Comparison of ENCODE assay signal across 8 cellular contexts in genomic region chr21:32770514-32771133, GRCh38. TPM values are rescaled to one million over a fixed set of nuclear protein-coding genes. Genes with fewer than 3 reads are reported as not detected.
DNase-seq lines count a peak whose midpoint lies in the region; ATAC-seq and TF ChIP-seq lines count a peak whose summit lies in the region.

No MANE protein-coding gene starts in this region.

- H3K4me1 Mint-ChIP-seq in endothelial cell (ENCODE audit: unreplicated experiment) = peaks cover 38% of the 10 kb centered on the region
- H3K4me1 Mint-ChIP-seq in naive thymus-derived CD4-positive, alpha-beta T cell = peaks cover 43 to 79% (median 70%) of the 10 kb centered on the region in 7 donors

- DNase-seq in Daoy (ENCODE audit: low read depth) (peak; percentile 41), HFF-Myc (ENCODE audit: extremely low read depth, low read depth) (no peak), SJSA1 (ENCODE audit: low read depth in 1 of 2, low spot score in 2 of 2) (peak in 1 of 2 experiments; percentile 46), endothelial cell (ENCODE audit: low spot score) (no peak), NCI-H128 (lab: John Stamatoyannopoulos, UW; ENCODE audit: unreplicated experiment) (no peak), H4 (ENCODE audit: low spot score) (no peak), dedifferentiated amniotic fluid mesenchymal stem cell (ENCODE audit: extremely low spot score) (no peak)
- DNase-seq in naive thymus-derived CD4-positive, alpha-beta T cell = no peak

- H3K4me3 Mint-ChIP-seq in endothelial cell (ENCODE audit: unreplicated experiment) = peak overlapping the region; percentile 100
- peak overlapping the region; percentile 90 to 96 (median 94) for H3K4me3 Mint-ChIP-seq in naive thymus-derived CD4-positive, alpha-beta T cell

- H3K27ac Mint-ChIP-seq in endothelial cell (ENCODE audit: unreplicated experiment) = peak overlapping the region; percentile 89
- peak overlapping the region; percentile 79 to 98 (median 94) for H3K27ac Mint-ChIP-seq in naive thymus-derived CD4-positive, alpha-beta T cell

- H3K4me3 ChIP-seq in HFF-Myc (replicated peaks; ENCODE audit: low read depth, low read length) (peak overlapping the region; percentile 96), SJSA1 (peak overlapping the region; percentile 87)
- H3K4me3 ChIP-seq in naive thymus-derived CD4-positive, alpha-beta T cell (ENCODE audit: low read length) = peak overlapping the region; percentile 77

- no peaks in the 10 kb centered on the region for H3K9me3 ChIP-seq in SJSA1 (replicated peaks)
- H3K9me3 ChIP-seq in naive thymus-derived CD4-positive, alpha-beta T cell (ENCODE audit: control insufficient read depth in 2 of 3, low read length in 3 of 3) = no peaks in the 10 kb centered on the region

- no peak for TF ChIP-seq CTCF in HFF-Myc (IDR thresholded peaks at IDR 0.05; ENCODE audit: low read depth, low read length, missing control alignments)
- no peak for TF ChIP-seq CTCF in endothelial cell (IDR thresholded peaks at IDR 0.05; ENCODE audit: unreplicated experiment)

- no peaks in the 10 kb centered on the region for H3K9me3 Mint-ChIP-seq in endothelial cell (ENCODE audit: unreplicated experiment)
- peaks cover 0 to 9% (median 0%) of the 10 kb centered on the region in 11 donors for H3K9me3 Mint-ChIP-seq in naive thymus-derived CD4-positive, alpha-beta T cell

- H3K36me3 ChIP-seq in SJSA1 = peaks cover 36% of the 10 kb centered on the region
- H3K36me3 ChIP-seq in naive thymus-derived CD4-positive, alpha-beta T cell (ENCODE audit: control insufficient read depth in 2 of 3, insufficient read depth in 3 of 3, low read length in 3 of 3) = no peaks in the 10 kb centered on the region

- peaks cover 13% of the 10 kb centered on the region; the same call in 1 of the 2 replicates for H3K4me1 ChIP-seq in SJSA1 (replicated peaks)
- peaks cover 29 to 34% of the 10 kb centered on the region in 2 donors for H3K4me1 ChIP-seq in naive thymus-derived CD4-positive, alpha-beta T cell (ENCODE audit: control insufficient read depth in 2 of 2, insufficient read depth in 2 of 2, low read length in 2 of 2)

- POLR2A ChIA-PET in naive thymus-derived CD4-positive, alpha-beta T cell (lab: Charles Lee) = interaction anchor here (0.6 to 3.0 kb wide), 12 partner anchors 9 to 634 kb away, joined by 3 to 42 read pairs (median 4); partner anchors contain the start of gene SYNJ1

- CTCF ChIA-PET in naive thymus-derived CD4-positive, alpha-beta T cell (lab: Charles Lee) = interaction anchor here (1.0 to 2.6 kb wide), 3 partner anchors 39 to 51 kb away, joined by 3 to 14 read pairs (median 6); partner anchors contain the start of gene SYNJ1

- H3K36me3 Mint-ChIP-seq in endothelial cell (ENCODE audit: low read depth, unreplicated experiment) = peaks cover 27% of the 10 kb centered on the region
- H3K36me3 Mint-ChIP-seq in naive thymus-derived CD4-positive, alpha-beta T cell = peaks cover 18 to 31% (median 26%) of the 10 kb centered on the region in 5 donors

- H3K27me3 Mint-ChIP-seq in endothelial cell (ENCODE audit: unreplicated experiment) = peaks cover 8% of the 10 kb centered on the region
- H3K27me3 Mint-ChIP-seq in naive thymus-derived CD4-positive, alpha-beta T cell = peaks cover 0 to 5% (median 0%) of the 10 kb centered on the region in 5 donors

- intact Hi-C loops in naive thymus-derived CD4-positive, alpha-beta T cell (cut with micrococcal nuclease) = loop anchor here (5.0 to 10.0 kb wide), 7 partner anchors 118 to 1847 kb away; partner anchors contain the start of genes DNAJC28 (in 1 of the 2), IFNGR2 (in 1 of the 2), MIS18A (in 1 of the 2) and RCAN1 (in 1 of the 2)

- no peak for ATAC-seq in naive thymus-derived CD4-positive, alpha-beta T cell

- H3K27me3 ChIP-seq in SJSA1 (replicated peaks) = no peaks in the 10 kb centered on the region
- H3K27me3 ChIP-seq in naive thymus-derived CD4-positive, alpha-beta T cell (ENCODE audit: control insufficient read depth in 2 of 2, insufficient read depth in 2 of 2, low read length in 2 of 2) = no peaks in the 10 kb centered on the region

- peak overlapping the region; percentile 59; the same call in 1 of the 2 replicates for H3K27ac ChIP-seq in SJSA1
- H3K27ac ChIP-seq in naive thymus-derived CD4-positive, alpha-beta T cell (ENCODE audit: low read depth, low read length) = peak overlapping the region; percentile 79

RNA-seq across cellular contexts. Expression of gene PAXBP1, which starts 0.9 kb away (rescaled TPM):
- total RNA-seq in Daoy (2014; rRNA removed; shearing (Covaris generic)) = 39.9 and 46.1 TPM in 2 replicates
- total RNA-seq in SJSA1 (2014; rRNA removed; shearing (Covaris generic)) = 25.6 and 30.7 TPM in 2 replicates
- 51.5 TPM for total RNA-seq in endothelial cell (ENCODE audit: unreplicated experiment)
- total RNA-seq in naive thymus-derived CD4-positive, alpha-beta T cell = 10 to 100 TPM; 49.2 to 79.2 (median 57.0) TPM
- polyA plus RNA-seq in naive thymus-derived CD4-positive, alpha-beta T cell = 10 to 100 TPM in 1 of 2 donors, 1 to 10 TPM in 1; 6.5 to 15.3 TPM
- 10.7 and 12.5 TPM in 2 replicates for total RNA-seq in H4 (2014; rRNA removed; shearing (Covaris generic))

RNA-seq across cellular contexts. Expression of gene SYNJ1, which starts 42.8 kb away (rescaled TPM):
- total RNA-seq in Daoy (2014; rRNA removed; shearing (Covaris generic)) = 4.3 and 8.7 TPM in 2 replicates
- total RNA-seq in SJSA1 (2014; rRNA removed; shearing (Covaris generic)) = 2.0 and 5.8 TPM in 2 replicates
- total RNA-seq in endothelial cell (ENCODE audit: unreplicated experiment) = 23.0 TPM
- total RNA-seq in naive thymus-derived CD4-positive, alpha-beta T cell = 10 to 100 TPM; 21.5 to 28.5 (median 22.2) TPM
- 1 to 10 TPM; 4.3 to 9.8 TPM for polyA plus RNA-seq in naive thymus-derived CD4-positive, alpha-beta T cell
- total RNA-seq in H4 (2014; rRNA removed; shearing (Covaris generic)) = 5.5 and 8.1 TPM in 2 replicates
